ENCODE assay signal across 12 cellular contexts in genomic region chr11:106276859-106277436, GRCh38.
DNase-seq lines count a peak whose midpoint lies in the region; ATAC-seq, FAIRE-seq and TF ChIP-seq lines count a peak whose summit lies in the region.
"Had no signal": no experiment of that assay in that cellular context is flagged by ENCODE, and none has a peak within 500 bp of the region (broad histone marks: within the 10 kb centered on the region; RNA-seq: fewer than 3 reads in every experiment).

No MANE protein-coding gene starts in this region.

- FAIRE-seq in bronchial epithelial cell (lab: Jason Lieb, UNC): peak; percentile 82

- H3K4me1 Mint-ChIP-seq in neural crest cell: no peaks in the 10 kb centered on the region

- no peak overlapping the region for H3K27ac Mint-ChIP-seq in neural crest cell (ENCODE audit: unreplicated experiment)

- no peak for DNase-seq in GM06990 (ENCODE audit: extremely low read depth, insufficient read length)
- DNase-seq in M059J (ENCODE audit: low read depth): peak; percentile 44
- DNase-seq in bronchial epithelial cell (ENCODE audit: low read depth): peak; percentile 24
- no peak for DNase-seq in neural crest cell (ENCODE audit: low read depth, low spot score)
- DNase-seq in NCI-H510A (lab: John Stamatoyannopoulos, UW): no peak
- DNase-seq in activated CD4-positive, alpha-beta T cell treated with anti-CD3 and anti-CD28 coated beads, Interleukin-2, amount 50 U/mL, for 48 hours: no peak
- no peak for DNase-seq in ascending aorta (ENCODE audit: low spot score in 2 of 2)
- DNase-seq: activated gamma-delta T cell, KBM-7, SW 1271 had no signal

- H3K4me1 ChIP-seq in ascending aorta: no peaks in the 10 kb centered on the region

- no peaks in the 10 kb centered on the region for H3K27me3 ChIP-seq in GM06990 (replicated peaks; ENCODE audit: control insufficient read depth, insufficient read depth, low read length)
- H3K27me3 ChIP-seq in bronchial epithelial cell (ENCODE audit: control insufficient read depth, insufficient read depth, low read length): no peaks in the 10 kb centered on the region
- H3K27me3 ChIP-seq in ascending aorta: no peaks in the 10 kb centered on the region

- TF ChIP-seq CTCF in GM06990 (IDR thresholded peaks at IDR 0.05; ENCODE audit: insufficient read depth, low read length, poor library complexity, severe bottlenecking) (peak; percentile 32), bronchial epithelial cell (IDR thresholded peaks at IDR 0.05; ENCODE audit: insufficient read depth, low read length, severe bottlenecking) (peak; percentile 49), neural crest cell (conservative IDR thresholded peaks at IDR 0.05) (peak; percentile 54), ascending aorta (IDR thresholded peaks at IDR 0.05) (no peak)

- H3K27me3 Mint-ChIP-seq in neural crest cell (ENCODE audit: low read depth): no peaks in the 10 kb centered on the region

- H3K9me3 Mint-ChIP-seq in neural crest cell: peaks cover 6% of the 10 kb centered on the region

- H3K9me3 ChIP-seq in ascending aorta: no peaks in the 10 kb centered on the region

- ATAC-seq in HG03457 (IDR thresholded peaks at IDR 0.05; ENCODE audit: unreplicated experiment): no peak
- ATAC-seq: esophagus mucosa had no signal

- H3K27ac ChIP-seq in ascending aorta: no peak overlapping the region

- H3K36me3 ChIP-seq in GM06990 (ENCODE audit: control insufficient read depth, insufficient read depth, low read length): no peaks in the 10 kb centered on the region
- no peaks in the 10 kb centered on the region for H3K36me3 ChIP-seq in bronchial epithelial cell (ENCODE audit: control insufficient read depth, insufficient read depth, low read length)
- no peaks in the 10 kb centered on the region for H3K36me3 ChIP-seq in ascending aorta

- intact Hi-C loops in ascending aorta (cut with DNase I): no loop called here

- H3K4me3 ChIP-seq in GM06990 (replicated peaks; ENCODE audit: low read depth, low read length) (no peak overlapping the region), bronchial epithelial cell (ENCODE audit: low read depth, low read length) (no peak overlapping the region), ascending aorta (no peak overlapping the region)

- H3K4me3 Mint-ChIP-seq in neural crest cell: no peak overlapping the region

- H3K36me3 Mint-ChIP-seq in neural crest cell (ENCODE audit: low read depth): no peaks in the 10 kb centered on the region

Comparison
In these comparisons a context has a peak if more than half of its experiments do, and no peak if none do; other contexts are left out.
1. DNase-seq: peak in M059J (single experiment) and bronchial epithelial cell (single experiment); none in GM06990 (single experiment), neural crest cell (single experiment), NCI-H510A (single experiment), activated CD4-positive, alpha-beta T cell treated with anti-CD3 and anti-CD28 coated beads, Interleukin-2, amount 50 U/mL, for 48 hours (0 of 2) and ascending aorta (0 of 2).
2. CTCF ChIP-seq: peak in GM06990 (single experiment), bronchial epithelial cell (single experiment) and neural crest cell (single experiment); none in ascending aorta (0 of 3).